1 cellular context compared by ENCODE assay signal in genomic region chr17:48795444-48796162, GRCh38.
TF ChIP-seq lines count a peak whose summit lies in the region.

No MANE protein-coding gene starts in this region.

TF ChIP-seq in HepG2, 621 proteins besides CTCF, POLR2A, EP300 and RAD21 (continued from another document and continues in another):
- TF ChIP-seq PATZ1 (CRISPR knock-in tag; IDR thresholded peaks at IDR 0.05) (peak; percentile 33; the same call in 1 of the 2 replicates), RNF219 (CRISPR knock-in tag; IDR thresholded peaks at IDR 0.05) (no peak; the same call in 1 of the 2 replicates), WIZ (CRISPR knock-in tag; IDR thresholded peaks at IDR 0.05) (peak; percentile 27; the same call in 1 of the 2 replicates), ZNF513 (CRISPR knock-in tag; conservative IDR thresholded peaks at IDR 0.05) (no peak), NFRKB (IDR thresholded peaks at IDR 0.05) (no peak), E2F5 (CRISPR knock-in tag; conservative IDR thresholded peaks at IDR 0.05) (no peak), ELF1 (CRISPR knock-in tag; IDR thresholded peaks at IDR 0.05) (no peak), MXI1 (IDR thresholded peaks at IDR 0.05; ENCODE audit: borderline replicate concordance, low read depth, low read length) (peak; percentile 49; the same call in 1 of the 3 replicates), RFX5 (IDR thresholded peaks at IDR 0.05; ENCODE audit: low read depth, low read length) (no peak), POLR2G (IDR thresholded peaks at IDR 0.05; ENCODE audit: low read depth, low read length) (peak; percentile 45; the same call in 1 of the 2 replicates), ZNF383 (CRISPR knock-in tag; IDR thresholded peaks at IDR 0.05; ENCODE audit: borderline replicate concordance) (no peak), ZSCAN21 (CRISPR knock-in tag; IDR thresholded peaks at IDR 0.05; ENCODE audit: borderline replicate concordance) (no peak), NFATC3 (CRISPR knock-in tag; IDR thresholded peaks at IDR 0.05) (0 out of 2 replicates have a peak, but pooled peaks have one; percentile 46), TFE3 (CRISPR knock-in tag; IDR thresholded peaks at IDR 0.05) (peak; percentile 91; the same call in 1 of the 2 replicates), ZSCAN5A (CRISPR knock-in tag; IDR thresholded peaks at IDR 0.05; ENCODE audit: borderline replicate concordance) (no peak), ZHX1 (CRISPR knock-in tag; IDR thresholded peaks at IDR 0.05; ENCODE audit: low read depth) (no peak), TCF7 (IDR thresholded peaks at IDR 0.05; ENCODE audit: low read depth) (peak; percentile 39; the same call in 1 of the 2 replicates), SNAPC4 (CRISPR knock-in tag; IDR thresholded peaks at IDR 0.05) (0 out of 2 replicates have a peak, but pooled peaks have one; percentile 72), NPAS2 (CRISPR knock-in tag; IDR thresholded peaks at IDR 0.05; ENCODE audit: borderline replicate concordance) (no peak), NR3C1 (CRISPR knock-in tag; IDR thresholded peaks at IDR 0.05) (no peak), ZNF350 (CRISPR knock-in tag; IDR thresholded peaks at IDR 0.05; ENCODE audit: borderline replicate concordance, low read depth) (0 out of 2 replicates have a peak, but pooled peaks have one; percentile 22), PLSCR1 (CRISPR knock-in tag; IDR thresholded peaks at IDR 0.05; ENCODE audit: borderline replicate concordance) (no peak), GATAD1 (CRISPR knock-in tag; IDR thresholded peaks at IDR 0.05) (no peak; the same call in none of the 2 replicates), HDAC1 (CRISPR knock-in tag; IDR thresholded peaks at IDR 0.05) (peak; percentile 68; the same call in 1 of the 2 replicates), FOSL1 (CRISPR knock-in tag; IDR thresholded peaks at IDR 0.05; ENCODE audit: borderline replicate concordance) (peak; percentile 83; the same call in 1 of the 2 replicates), ZNF547 (CRISPR knock-in tag; IDR thresholded peaks at IDR 0.05) (no peak), YEATS4 (CRISPR knock-in tag; IDR thresholded peaks at IDR 0.05; ENCODE audit: borderline replicate concordance) (0 out of 2 replicates have a peak, but pooled peaks have one; percentile 12), CEBPG (CRISPR knock-in tag; IDR thresholded peaks at IDR 0.05) (peak; percentile 60), ARID3A (IDR thresholded peaks at IDR 0.05; ENCODE audit: low read depth, low read length) (peak; percentile 100), KLF16 (CRISPR knock-in tag; IDR thresholded peaks at IDR 0.05) (peak in 1 of 2 experiments; percentile 83; a peak in 2 of 4 replicates), HNF4G (IDR thresholded peaks at IDR 0.05; ENCODE audit: borderline replicate concordance, low read depth, low read length) (peak; percentile 42; the same call in 1 of the 2 replicates), HNF4G (CRISPR knock-in tag; IDR thresholded peaks at IDR 0.05; ENCODE audit: borderline replicate concordance, low read depth) (no peak), SP1 (IDR thresholded peaks at IDR 0.05) (no peak), SP1 (CRISPR knock-in tag; IDR thresholded peaks at IDR 0.05) (no peak), SNAI1 (CRISPR knock-in tag; IDR thresholded peaks at IDR 0.05; ENCODE audit: borderline replicate concordance) (no peak), ZNF24 (IDR thresholded peaks at IDR 0.05) (no peak), NFIC (IDR thresholded peaks at IDR 0.05; ENCODE audit: low read length) (peak; percentile 81), POGZ (CRISPR knock-in tag; IDR thresholded peaks at IDR 0.05) (no peak)
